9 cellular contexts compared by ENCODE assay signal in genomic region chr20:37344506-37345338, GRCh38. TPM values are rescaled to one million over a fixed set of nuclear protein-coding genes. Genes with fewer than 3 reads are reported as not detected.
DNase-seq lines count a peak whose midpoint lies in the region; ATAC-seq and TF ChIP-seq lines count a peak whose summit lies in the region.
"Had no signal": no experiment of that assay in that cellular context is flagged by ENCODE, and none has a peak within 500 bp of the region (broad histone marks: within the 10 kb centered on the region; RNA-seq: fewer than 3 reads in every experiment).

No MANE protein-coding gene starts in this region.

- H3K27me3 ChIP-seq in liver (ENCODE audit: control insufficient read depth in 4 of 4, insufficient read depth in 4 of 4, low read length in 3 of 4) (no peaks in the 10 kb centered on the region), transverse colon (no peaks in the 10 kb centered on the region)

- no peak for TF ChIP-seq EP300 in transverse colon (IDR thresholded peaks at IDR 0.05; ENCODE audit: low read depth)

- H3K27ac ChIP-seq in liver (ENCODE audit: low read depth in 1 of 2, low read length in 2 of 2): no peak overlapping the region
- peak overlapping the region; percentile 92 to 93 (median 93) for H3K27ac ChIP-seq in transverse colon

- in situ Hi-C loops in transverse colon (cut with MboI; ENCODE audit: low pct_ligation_motif_present in 1 of 4, low pct_unique_long_range_greater_than_20kb in 1 of 4, low sequenced_read_pairs in 3 of 4): no loop called here

- TF ChIP-seq CTCF in liver (IDR thresholded peaks at IDR 0.05; ENCODE audit: low read depth, low read length, missing input control): no peak
- TF ChIP-seq CTCF in transverse colon (IDR thresholded peaks at IDR 0.05): peak in 1 of 5 experiments; percentile 12

- H3K4me1 ChIP-seq in liver (ENCODE audit: control insufficient read depth in 4 of 4, insufficient read depth in 4 of 4, low read length in 3 of 4): peaks cover 4 to 14% (median 8%) of the 10 kb centered on the region in 4 donors
- H3K4me1 ChIP-seq in transverse colon: peaks cover 5 to 60% (median 41%) of the 10 kb centered on the region in 4 donors

- TF ChIP-seq RAD21 in liver (IDR thresholded peaks at IDR 0.05): no peak

- no peak for ATAC-seq in activated T-cell treated with anti-CD3 and anti-CD28 coated beads, Interleukin-2, amount 50 U/mL, for 4 hours
- ATAC-seq in activated T-helper 17 cell treated with anti-CD3 and anti-CD28 coated beads, Interleukin-2, amount 50 U/mL, for 72 hours (replicated peaks): no peak
- ATAC-seq in GM18858 (IDR thresholded peaks at IDR 0.05; ENCODE audit: unreplicated experiment): no peak

- H3K36me3 ChIP-seq in liver (ENCODE audit: control insufficient read depth in 4 of 4, insufficient read depth in 3 of 4, low read depth in 1 of 4, low read length in 3 of 4) (no peaks in the 10 kb centered on the region), transverse colon (no peaks in the 10 kb centered on the region)

- intact Hi-C loops in transverse colon (cut with DNase I; ENCODE audit: low total_unique reads): no loop called here

- H3K4me1 Mint-ChIP-seq in activated T-cell treated with anti-CD3 and anti-CD28 coated beads, Interleukin-2, amount 50 U/mL, for 4 hours (ENCODE audit: low read depth): peaks cover 15% of the 10 kb centered on the region
- H3K4me1 Mint-ChIP-seq in activated T-helper 17 cell treated with anti-CD3 and anti-CD28 coated beads, Interleukin-2, amount 50 U/mL, for 72 hours: no peaks in the 10 kb centered on the region

- peak overlapping the region; percentile 78 for H3K4me3 Mint-ChIP-seq in activated T-cell treated with anti-CD3 and anti-CD28 coated beads, Interleukin-2, amount 50 U/mL, for 4 hours
- H3K4me3 Mint-ChIP-seq in activated T-helper 17 cell treated with anti-CD3 and anti-CD28 coated beads, Interleukin-2, amount 50 U/mL, for 72 hours: peak overlapping the region; percentile 76

- H3K4me3 ChIP-seq in liver (ENCODE audit: low read depth in 1 of 3, low read length in 3 of 3) (no peak overlapping the region), transverse colon (peak overlapping the region in 3 of 4 donors; percentile 78 to 85 (median 79))

- H3K9me3 ChIP-seq in liver (ENCODE audit: control insufficient read depth in 4 of 4, low read length in 3 of 4) (no peaks in the 10 kb centered on the region), transverse colon (no peaks in the 10 kb centered on the region)

- H3K9me3 Mint-ChIP-seq in activated T-cell treated with anti-CD3 and anti-CD28 coated beads, Interleukin-2, amount 50 U/mL, for 4 hours: no peaks in the 10 kb centered on the region
- no peaks in the 10 kb centered on the region for H3K9me3 Mint-ChIP-seq in activated T-helper 17 cell treated with anti-CD3 and anti-CD28 coated beads, Interleukin-2, amount 50 U/mL, for 72 hours

- H3K36me3 Mint-ChIP-seq in activated T-cell treated with anti-CD3 and anti-CD28 coated beads, Interleukin-2, amount 50 U/mL, for 4 hours (ENCODE audit: insufficient read depth): no peaks in the 10 kb centered on the region
- H3K36me3 Mint-ChIP-seq in activated T-helper 17 cell treated with anti-CD3 and anti-CD28 coated beads, Interleukin-2, amount 50 U/mL, for 72 hours (ENCODE audit: low read depth): no peaks in the 10 kb centered on the region

- TF ChIP-seq POLR2A in transverse colon (IDR thresholded peaks at IDR 0.05): peak; percentile 42

- H3K27ac Mint-ChIP-seq in activated T-helper 17 cell treated with anti-CD3 and anti-CD28 coated beads, Interleukin-2, amount 50 U/mL, for 72 hours: peak overlapping the region; percentile 78

- no peaks in the 10 kb centered on the region for H3K27me3 Mint-ChIP-seq in activated T-cell treated with anti-CD3 and anti-CD28 coated beads, Interleukin-2, amount 50 U/mL, for 4 hours (ENCODE audit: low read depth)
- no peaks in the 10 kb centered on the region for H3K27me3 Mint-ChIP-seq in activated T-helper 17 cell treated with anti-CD3 and anti-CD28 coated beads, Interleukin-2, amount 50 U/mL, for 72 hours

- DNase-seq in activated T-cell treated with anti-CD3 and anti-CD28 coated beads, Interleukin-2, amount 50 U/mL, for 4 hours: no peak
- no peak for DNase-seq in activated T-cell treated with anti-CD3 and anti-CD28 coated beads, Interleukin-2, amount 50 U/mL, for 1 hour
- peak; percentile 87 for DNase-seq in transverse colon
- DNase-seq in stimulated activated CD4-positive, alpha-beta T cell treated with anti-CD3 and anti-CD28 coated beads, Interleukin-12 subunit alpha, Interleukin-12 subunit beta, amount 100 ng/mL, for 4 hours: no peak
- DNase-seq in germinal center (ENCODE audit: low spot score): no peak
- DNase-seq: C1 segment of cervical spinal cord had no signal

- no peak overlapping the region for H3K9ac ChIP-seq in liver (ENCODE audit: low read depth in 1 of 2, low read length in 2 of 2)

- 54% methylated on average over 10 of the region's 10 CpGs for WGBS in liver
- WGBS in transverse colon (ENCODE audit: low coverage in 1 of 2), 2 donors: 50 to 51% methylated on average over 1 to 10 of the region's 10 CpGs

TF ChIP-seq in liver, 16 proteins besides CTCF, POLR2A, EP300 and RAD21:
- TF ChIP-seq GABPA (IDR thresholded peaks at IDR 0.05 in 1 of 2, conservative IDR thresholded peaks at IDR 0.05 in 1 of 2) (no peak), HNF4A (conservative IDR thresholded peaks at IDR 0.05) (peak in 1 of 2 donors; percentile 21), YY1 (IDR thresholded peaks at IDR 0.05) (peak; percentile 50), TAF1 (conservative IDR thresholded peaks at IDR 0.05) (no peak)
TF ChIP-seq in liver: peak in this region for 2.

RNA-seq across cellular contexts. Expression of gene SRC, which starts 1.2 kb away (rescaled TPM):
- total RNA-seq in activated T-cell treated with anti-CD3 and anti-CD28 coated beads, Interleukin-2, amount 50 U/mL, for 4 hours: 1 to 10 TPM; 2.8 to 4.7 (median 3.8) TPM
- 1 to 10 TPM; 5.1 to 6.4 TPM for total RNA-seq in activated T-helper 17 cell treated with anti-CD3 and anti-CD28 coated beads, Interleukin-2, amount 50 U/mL, for 72 hours
- total RNA-seq in liver (10 to 100 TPM in 1 of 2 donors, 1 to 10 TPM in 1; 7.1 to 21.2 TPM), transverse colon (100 to 1,000 TPM in 3 of 4 donors, 10 to 100 TPM in 1; 87.0 to 155 (median 130) TPM)
- 1 to 10 TPM; 3.3 to 3.7 TPM for polyA plus RNA-seq in liver

RNA-seq across cellular contexts. Expression of gene MANBAL, which starts 55.3 kb away (rescaled TPM):
- 10 to 100 TPM; 15.3 to 16.6 (median 15.7) TPM for total RNA-seq in activated T-cell treated with anti-CD3 and anti-CD28 coated beads, Interleukin-2, amount 50 U/mL, for 4 hours
- 10 to 100 TPM; 10.5 to 14.0 TPM for total RNA-seq in activated T-helper 17 cell treated with anti-CD3 and anti-CD28 coated beads, Interleukin-2, amount 50 U/mL, for 72 hours
- total RNA-seq in liver (10 to 100 TPM in 1 of 2 donors, 1 to 10 TPM in 1; 10.0 to 10.8 TPM), transverse colon (10 to 100 TPM in 3 of 4 donors, 1 to 10 TPM in 1; 8.8 to 31.4 (median 21.3) TPM)
- 10 to 100 TPM; 15.1 to 23.2 TPM for polyA plus RNA-seq in liver

Comparison
In these comparisons a context has a peak if more than half of its experiments do, and no peak if none do; other contexts are left out.
1. H3K27ac ChIP-seq: peak in transverse colon (4 of 4); none in liver (0 of 2).
2. H3K4me3 ChIP-seq: peak in transverse colon (3 of 4); none in liver (0 of 3).